Comparison of ENCODE assay signal across 39 cellular contexts in the genomic region with DNA sequence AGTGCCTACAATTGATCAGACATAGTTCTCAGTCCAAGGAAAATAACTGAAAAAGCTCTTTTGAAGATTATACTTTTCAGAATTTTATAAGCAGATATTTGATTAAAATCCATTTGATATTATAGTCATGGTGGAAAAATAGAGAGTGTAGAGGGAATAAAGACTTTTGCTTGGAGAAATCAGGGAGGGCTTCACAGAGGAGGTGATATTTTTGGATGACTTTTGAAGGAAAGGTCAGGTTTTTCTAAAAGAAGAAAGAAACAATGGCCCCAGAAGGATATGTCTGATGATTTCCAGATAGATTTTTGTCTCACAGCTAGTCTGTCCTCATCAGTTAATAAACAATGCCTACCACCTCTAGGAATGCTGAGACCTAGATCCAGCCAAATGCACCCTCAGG.
"Had no signal": no experiment of that assay in that cellular context is flagged by ENCODE, and none has a peak within 500 bp of the region (broad histone marks: within the 10 kb centered on the region; RNA-seq: fewer than 3 reads in every experiment).

No MANE protein-coding gene starts in this region.

- H3K36me3 ChIP-seq: adrenal gland, ascending aorta, brain microvascular endothelial cell, breast epithelium, cardiac muscle cell, colonic mucosa had no signal

- DNase-seq: activated effector memory CD4-positive, alpha-beta T cell treated with anti-CD3 and anti-CD28 coated beads, Interleukin-2, amount 50 U/mL, for 16 hours; activated effector memory CD4-positive, alpha-beta T cell treated with Interleukin-2 at 50 U/mL for 16 hours; activated gamma-delta T cell; activated gamma-delta T cell treated with Interleukin-2 at 50 U/mL for 16 hours; activated naive CD4-positive, alpha-beta T cell; activated naive CD4-positive, alpha-beta T cell treated with anti-CD3 and anti-CD28 coated beads for 36 hours; activated naive CD4-positive, alpha-beta T cell treated with anti-CD3 and anti-CD28 coated beads, Interleukin-2, amount 10 ng/mL, durations not matched to agents 7 days and 5 days; activated naive CD4-positive, alpha-beta T cell treated with anti-CD3 and anti-CD28 coated beads, Interleukin-2, amount 50 U/mL, for 16 hours; activated naive CD4-positive, alpha-beta T cell treated with Interleukin-2 at 50 U/mL for 16 hours; activated naive CD8-positive, alpha-beta T cell treated with anti-CD3 and anti-CD28 coated beads for 36 hours; activated naive CD8-positive, alpha-beta T cell treated with anti-CD3 and anti-CD28 coated beads, Interleukin-2, amount 10 ng/mL, durations not matched to agents 7 days and 5 days; activated naive CD8-positive, alpha-beta T cell treated with anti-CD3 and anti-CD28 coated beads, Interleukin-2, amount 50 U/mL, for 24 hours; activated T-cell treated with anti-CD3 and anti-CD28 coated beads, Interleukin-2, amount 50 U/mL, for 48 hours; activated T-cell treated with anti-CD3 and anti-CD28 coated beads, Interleukin-2, amount 50 U/mL, for 72 hours; adrenal gland; amniotic stem cell; amygdala; anterior cingulate cortex; aorta; body of pancreas; brain microvascular endothelial cell; caudate nucleus; central memory CD4-positive, alpha-beta T cell; cerebellar nuclear complex; colonic mucosa had no signal

- ATAC-seq: activated naive CD4-positive, alpha-beta T cell treated with anti-CD3 and anti-CD28 coated beads, Interleukin-2, amount 50 U/mL, for 72 hours; activated naive CD8-positive, alpha-beta T cell treated with anti-CD3 and anti-CD28 coated beads, Interleukin-2, amount 50 U/mL, for 24 hours; activated T-cell treated with anti-CD3 and anti-CD28 coated beads, Interleukin-2, amount 50 U/mL, for 72 hours; activated T-helper 17 cell treated with anti-CD3 and anti-CD28 coated beads, Interleukin-2, amount 50 U/mL, for 72 hours; body of pancreas had no signal

- H3K9me3 Mint-ChIP-seq: activated naive CD4-positive, alpha-beta T cell treated with anti-CD3 and anti-CD28 coated beads for 36 hours; activated naive CD4-positive, alpha-beta T cell treated with anti-CD3 and anti-CD28 coated beads, Interleukin-2, amount 10 ng/mL, durations not matched to agents 7 days and 5 days; activated naive CD8-positive, alpha-beta T cell treated with anti-CD3 and anti-CD28 coated beads for 36 hours; activated naive CD8-positive, alpha-beta T cell treated with anti-CD3 and anti-CD28 coated beads, Interleukin-2, amount 10 ng/mL, durations not matched to agents 7 days and 5 days; activated naive CD8-positive, alpha-beta T cell treated with anti-CD3 and anti-CD28 coated beads, Interleukin-2, amount 50 U/mL, for 24 hours; activated T-cell treated with anti-CD3 and anti-CD28 coated beads, Interleukin-2, amount 50 U/mL, for 72 hours; activated T-helper 1 cell treated with anti-CD3 and anti-CD28 coated beads, Interleukin-12 subunit alpha, Interleukin-12 subunit beta, Interleukin-2, Interleukin-4 antibody, amounts not matched to agents 30 ng/mL and 10 ng/mL and 1 ng/mL, durations not matched to agents 14 hours and 24 hours and 36 hours; activated T-helper 2 cell treated with anti-CD3 and anti-CD28 coated beads, Interferon-gamma antibody, Interleukin-2, Interleukin-4, amounts not matched to agents 10 μg/mL and 5 μg/mL and 100 μg/mL, durations not matched to agents 14 hours and 24 hours and 36 hours had no signal

- H3K27ac ChIP-seq: adrenal gland, ascending aorta, body of pancreas, brain microvascular endothelial cell, breast epithelium, cardiac muscle cell, colonic mucosa had no signal

- H3K27ac Mint-ChIP-seq: activated naive CD4-positive, alpha-beta T cell treated with anti-CD3 and anti-CD28 coated beads for 36 hours; activated naive CD4-positive, alpha-beta T cell treated with anti-CD3 and anti-CD28 coated beads, Interleukin-2, amount 10 ng/mL, durations not matched to agents 7 days and 5 days; activated naive CD4-positive, alpha-beta T cell treated with anti-CD3 and anti-CD28 coated beads, Interleukin-2, amount 50 U/mL, for 24 hours; activated naive CD4-positive, alpha-beta T cell treated with anti-CD3 and anti-CD28 coated beads, Interleukin-2, amount 50 U/mL, for 72 hours; activated naive CD8-positive, alpha-beta T cell; activated naive CD8-positive, alpha-beta T cell treated with anti-CD3 and anti-CD28 coated beads for 36 hours; activated naive CD8-positive, alpha-beta T cell treated with anti-CD3 and anti-CD28 coated beads, Interleukin-2, amount 10 ng/mL, durations not matched to agents 7 days and 5 days; activated naive CD8-positive, alpha-beta T cell treated with anti-CD3 and anti-CD28 coated beads, Interleukin-2, amount 50 U/mL, for 24 hours; activated T-cell treated with anti-CD3 and anti-CD28 coated beads, Interleukin-2, amount 50 U/mL, for 72 hours; activated T-helper 1 cell treated with anti-CD3 and anti-CD28 coated beads, Interleukin-12 subunit alpha, Interleukin-12 subunit beta, Interleukin-2, Interleukin-4 antibody, amounts not matched to agents 30 ng/mL and 10 ng/mL and 1 ng/mL, durations not matched to agents 14 hours and 24 hours and 36 hours; activated T-helper 17 cell treated with anti-CD3 and anti-CD28 coated beads, Interleukin-2, amount 50 U/mL, for 72 hours; activated T-helper 2 cell treated with anti-CD3 and anti-CD28 coated beads, Interferon-gamma antibody, Interleukin-2, Interleukin-4, amounts not matched to agents 10 μg/mL and 5 μg/mL and 100 μg/mL, durations not matched to agents 14 hours and 24 hours and 36 hours had no signal

- H3K27me3 Mint-ChIP-seq: activated naive CD4-positive, alpha-beta T cell treated with anti-CD3 and anti-CD28 coated beads, Interleukin-2, amount 10 ng/mL, durations not matched to agents 7 days and 5 days; activated naive CD8-positive, alpha-beta T cell treated with anti-CD3 and anti-CD28 coated beads, Interleukin-2, amount 50 U/mL, for 24 hours; central memory CD8-positive, alpha-beta T cell had no signal

- H3K27me3 ChIP-seq: adrenal gland, ascending aorta, body of pancreas, brain microvascular endothelial cell, breast epithelium, cardiac muscle cell, colonic mucosa had no signal

- H3K36me3 Mint-ChIP-seq: activated naive CD4-positive, alpha-beta T cell treated with anti-CD3 and anti-CD28 coated beads, Interleukin-2, amount 10 ng/mL, durations not matched to agents 7 days and 5 days; activated naive CD4-positive, alpha-beta T cell treated with anti-CD3 and anti-CD28 coated beads, Interleukin-2, amount 50 U/mL, for 24 hours; activated naive CD4-positive, alpha-beta T cell treated with anti-CD3 and anti-CD28 coated beads, Interleukin-2, amount 50 U/mL, for 72 hours; activated naive CD8-positive, alpha-beta T cell; activated naive CD8-positive, alpha-beta T cell treated with anti-CD3 and anti-CD28 coated beads for 36 hours; activated naive CD8-positive, alpha-beta T cell treated with anti-CD3 and anti-CD28 coated beads, Interleukin-2, amount 10 ng/mL, durations not matched to agents 7 days and 5 days; brain had no signal

- FAIRE-seq: astrocyte, bronchial epithelial cell, colon had no signal

- H3K4me1 ChIP-seq: adrenal gland, ascending aorta, body of pancreas, breast epithelium, colonic mucosa had no signal

- H3K9me3 ChIP-seq: adrenal gland, ascending aorta, body of pancreas, breast epithelium, colonic mucosa had no signal

- H3K4me1 Mint-ChIP-seq: activated naive CD4-positive, alpha-beta T cell treated with anti-CD3 and anti-CD28 coated beads, Interleukin-2, amount 10 ng/mL, durations not matched to agents 7 days and 5 days; activated naive CD4-positive, alpha-beta T cell treated with anti-CD3 and anti-CD28 coated beads, Interleukin-2, amount 50 U/mL, for 24 hours; activated naive CD8-positive, alpha-beta T cell treated with anti-CD3 and anti-CD28 coated beads for 36 hours; activated naive CD8-positive, alpha-beta T cell treated with anti-CD3 and anti-CD28 coated beads, Interleukin-2, amount 10 ng/mL, durations not matched to agents 7 days and 5 days; activated naive CD8-positive, alpha-beta T cell treated with anti-CD3 and anti-CD28 coated beads, Interleukin-2, amount 50 U/mL, for 24 hours; activated T-helper 17 cell treated with anti-CD3 and anti-CD28 coated beads, Interleukin-2, amount 50 U/mL, for 72 hours; central memory CD8-positive, alpha-beta T cell had no signal

- H3K4me3 ChIP-seq: adrenal gland, ascending aorta, body of pancreas, breast epithelium, cardiac muscle cell, colonic mucosa had no signal

- H3K4me3 Mint-ChIP-seq: activated naive CD4-positive, alpha-beta T cell treated with anti-CD3 and anti-CD28 coated beads for 36 hours; activated naive CD4-positive, alpha-beta T cell treated with anti-CD3 and anti-CD28 coated beads, Interleukin-2, amount 10 ng/mL, durations not matched to agents 7 days and 5 days; activated naive CD4-positive, alpha-beta T cell treated with anti-CD3 and anti-CD28 coated beads, Interleukin-2, amount 50 U/mL, for 24 hours; activated naive CD8-positive, alpha-beta T cell; activated naive CD8-positive, alpha-beta T cell treated with anti-CD3 and anti-CD28 coated beads for 36 hours; activated naive CD8-positive, alpha-beta T cell treated with anti-CD3 and anti-CD28 coated beads, Interleukin-2, amount 10 ng/mL, durations not matched to agents 7 days and 5 days; activated naive CD8-positive, alpha-beta T cell treated with anti-CD3 and anti-CD28 coated beads, Interleukin-2, amount 50 U/mL, for 24 hours; activated T-cell treated with anti-CD3 and anti-CD28 coated beads, Interleukin-2, amount 50 U/mL, for 72 hours; activated T-helper 1 cell treated with anti-CD3 and anti-CD28 coated beads, Interleukin-12 subunit alpha, Interleukin-12 subunit beta, Interleukin-2, Interleukin-4 antibody, amounts not matched to agents 30 ng/mL and 10 ng/mL and 1 ng/mL, durations not matched to agents 14 hours and 24 hours and 36 hours; activated T-helper 17 cell treated with anti-CD3 and anti-CD28 coated beads, Interleukin-2, amount 50 U/mL, for 72 hours; brain; central memory CD8-positive, alpha-beta T cell had no signal
